ENCODE assay signal across 6 cellular contexts in genomic region chr10:97422921-97423420, GRCh38. TPM values are rescaled to one million over a fixed set of nuclear protein-coding genes. Genes with fewer than 3 reads are reported as not detected.
DNase-seq lines count a peak whose midpoint lies in the region; ATAC-seq and TF ChIP-seq lines count a peak whose summit lies in the region.

No MANE protein-coding gene starts in this region.

- H2BK12ac ChIP-seq in mesenchymal stem cell (ENCODE audit: low read length in 2 of 2) = no peak overlapping the region

- DNase-seq in GM23248 (peak; percentile 94), mesenchymal stem cell (peak; percentile 74), coronary artery (ENCODE audit: low spot score) (no peak), C1 segment of cervical spinal cord (lab: John Stamatoyannopoulos, UW) (no peak)
- DNase-seq in activated CD8-positive, alpha-beta memory T cell treated with anti-CD3 and anti-CD28 coated beads, Interleukin-2, amount 50 U/mL, for 4 hours = peak; percentile 37

- in situ Hi-C loops in GM23248 (cut with MboI) = no loop called here

- no peak overlapping the region for H3K18ac ChIP-seq in mesenchymal stem cell (ENCODE audit: low read depth in 1 of 2, low read length in 2 of 2)

- H3K9me2 ChIP-seq in GM23248 (ENCODE audit: insufficient read depth) = no peaks in the 10 kb centered on the region

- 28 to 29% methylated on average over 6 of the region's 6 CpGs for WGBS in GM23248 (ENCODE audit: low coverage in 1 of 2, low lambda C conversion rate in 2 of 2, missing lambda C conversion rate in 2 of 2), 2 experiments
- 62% methylated on average over 4 of the region's 6 CpGs for WGBS in mesenchymal stem cell

- peak overlapping the region; percentile 63 for H3K9ac ChIP-seq in GM23248
- peak overlapping the region; percentile 80 for H3K9ac ChIP-seq in mesenchymal stem cell (ENCODE audit: low read length)

- no peak overlapping the region for H3K4ac ChIP-seq in mesenchymal stem cell (ENCODE audit: low read depth in 1 of 2, low read length in 2 of 2)

- H2AK5ac ChIP-seq in mesenchymal stem cell (ENCODE audit: low read length, severe bottlenecking) = peak overlapping the region; percentile 76

- peaks cover 58% of the 10 kb centered on the region for H3F3A ChIP-seq in GM23248 (ENCODE audit: insufficient read depth)

- H3K9me3 ChIP-seq in GM23248 (ENCODE audit: low read depth) = no peaks in the 10 kb centered on the region
- no peaks in the 10 kb centered on the region for H3K9me3 ChIP-seq in mesenchymal stem cell (ENCODE audit: control insufficient read depth, low read length)

- H3K4me2 ChIP-seq in GM23248 (ENCODE audit: unreplicated experiment) (peak overlapping the region; percentile 35), mesenchymal stem cell (ENCODE audit: low read length, poor library complexity, severe bottlenecking) (no peak overlapping the region)

- H2BK15ac ChIP-seq in mesenchymal stem cell (ENCODE audit: low read depth, poor library complexity, severe bottlenecking) = peak overlapping the region; percentile 54

- peak overlapping the region; percentile 36 for H4K91ac ChIP-seq in mesenchymal stem cell (ENCODE audit: low read length)

- H3K27me3 ChIP-seq in GM23248 (replicated peaks; ENCODE audit: insufficient read depth) = no peaks in the 10 kb centered on the region
- no peaks in the 10 kb centered on the region for H3K27me3 ChIP-seq in mesenchymal stem cell (ENCODE audit: control insufficient read depth in 1 of 2, insufficient read depth in 1 of 2, low read length in 2 of 2)

- H4K20me1 ChIP-seq in GM23248 (ENCODE audit: insufficient read depth) = no peaks in the 10 kb centered on the region

- H2AFZ ChIP-seq in GM23248 (peak overlapping the region; percentile 62), mesenchymal stem cell (ENCODE audit: low read depth, low read length) (no peak overlapping the region)

- no peak overlapping the region for H2BK5ac ChIP-seq in mesenchymal stem cell (ENCODE audit: low read depth, low read length, poor library complexity, severe bottlenecking)

- no peak overlapping the region for H3K23ac ChIP-seq in mesenchymal stem cell (ENCODE audit: low read length in 2 of 2)

- ATAC-seq in GM21576 (IDR thresholded peaks at IDR 0.05; ENCODE audit: unreplicated experiment) = no peak

- TF ChIP-seq CTCF in coronary artery (IDR thresholded peaks at IDR 0.05) = no peak

- H3K27ac ChIP-seq in GM23248 = peak overlapping the region; percentile 92
- H3K27ac ChIP-seq in mesenchymal stem cell (ENCODE audit: low read length, poor library complexity, severe bottlenecking) = peak overlapping the region; percentile 79
- no peak overlapping the region for H3K27ac ChIP-seq in coronary artery

- peak overlapping the region; percentile 10; the same call in 1 of the 2 replicates for H3K4me3 ChIP-seq in GM23248
- no peak overlapping the region for H3K4me3 ChIP-seq in mesenchymal stem cell (ENCODE audit: insufficient read depth in 1 of 2, low read depth in 1 of 2, low read length in 2 of 2)
- H3K4me3 ChIP-seq in coronary artery = no peak overlapping the region

- H3K14ac ChIP-seq in mesenchymal stem cell (ENCODE audit: low read length in 2 of 2) = no peak overlapping the region

- H3K4me1 ChIP-seq in GM23248 (ENCODE audit: insufficient read depth) = peaks cover 30% of the 10 kb centered on the region
- H3K4me1 ChIP-seq in mesenchymal stem cell (ENCODE audit: control insufficient read depth, insufficient read depth, low read depth, low read length) = peaks cover 14% of the 10 kb centered on the region

- peaks cover 15% of the 10 kb centered on the region for H3K79me1 ChIP-seq in mesenchymal stem cell (replicated peaks; ENCODE audit: low read length, poor library complexity, severe bottlenecking)

- peak overlapping the region; percentile 5 for H4K8ac ChIP-seq in mesenchymal stem cell (ENCODE audit: low read length)

- H3K36me3 ChIP-seq in GM23248 (ENCODE audit: low read depth) (no peaks in the 10 kb centered on the region), mesenchymal stem cell (ENCODE audit: control insufficient read depth in 1 of 2, insufficient read depth in 2 of 2, low read depth in 1 of 2, low read length in 2 of 2) (peaks cover 2 to 6% of the 10 kb centered on the region in 2 experiments)

- no peak overlapping the region for H2BK120ac ChIP-seq in mesenchymal stem cell (ENCODE audit: low read depth, low read length)

- peaks cover 28% of the 10 kb centered on the region for H3K79me2 ChIP-seq in GM23248 (ENCODE audit: insufficient read depth)

RNA-seq across cellular contexts. Expression of gene PGAM1, which starts 3.0 kb away (rescaled TPM):
- 1,144 and 1,237 TPM in 2 replicates for total RNA-seq in GM23248 (2014; rRNA removed; shearing (Covaris generic))
- polyA plus RNA-seq in GM23248 (2016; fragmentation: Nextera tagmentation; extraction: Ambion mirVana) = 879 and 921 TPM in 2 replicates
- 268 TPM for polyA plus RNA-seq in mesenchymal stem cell (2013, experiment 1 of 2)
- 270 TPM for polyA plus RNA-seq in mesenchymal stem cell (2013, experiment 2 of 2)

RNA-seq across cellular contexts. Expression of gene RRP12, which starts 21.8 kb away (rescaled TPM):
- 17.1 and 17.7 TPM in 2 replicates for total RNA-seq in GM23248 (2014; rRNA removed; shearing (Covaris generic))
- polyA plus RNA-seq in GM23248 (2016; fragmentation: Nextera tagmentation; extraction: Ambion mirVana) = 17.5 and 17.6 TPM in 2 replicates
- polyA plus RNA-seq in mesenchymal stem cell (2013, experiment 1 of 2) = 8.0 TPM
- polyA plus RNA-seq in mesenchymal stem cell (2013, experiment 2 of 2) = 7.5 TPM

RNA-seq across cellular contexts. Expression of gene EXOSC1, which starts 22.8 kb away (rescaled TPM):
- total RNA-seq in GM23248 (2014; rRNA removed; shearing (Covaris generic)) = 22.1 and 46.8 TPM in 2 replicates
- polyA plus RNA-seq in GM23248 (2016; fragmentation: Nextera tagmentation; extraction: Ambion mirVana) = 54.7 and 56.6 TPM in 2 replicates
- polyA plus RNA-seq in mesenchymal stem cell (2013, experiment 1 of 2) = 60.5 TPM
- 56.7 TPM for polyA plus RNA-seq in mesenchymal stem cell (2013, experiment 2 of 2)

RNA-seq across cellular contexts. Expression of gene ZDHHC16, which starts 23.0 kb away (rescaled TPM):
- 64.1 and 69.1 TPM in 2 replicates for total RNA-seq in GM23248 (2014; rRNA removed; shearing (Covaris generic))
- polyA plus RNA-seq in GM23248 (2016; fragmentation: Nextera tagmentation; extraction: Ambion mirVana) = 68.2 and 70.1 TPM in 2 replicates
- polyA plus RNA-seq in mesenchymal stem cell (2013, experiment 1 of 2) = 38.8 TPM
- polyA plus RNA-seq in mesenchymal stem cell (2013, experiment 2 of 2) = 39.7 TPM

Comparison
In these comparisons a context has a peak if more than half of its experiments do, and no peak if none do; other contexts are left out.
1. DNase-seq: peak in GM23248 (single experiment), activated CD8-positive, alpha-beta memory T cell treated with anti-CD3 and anti-CD28 coated beads, Interleukin-2, amount 50 U/mL, for 4 hours (single experiment) and mesenchymal stem cell (single experiment); none in coronary artery (single experiment) and C1 segment of cervical spinal cord (0 of 14).
2. H3K27ac ChIP-seq: peak in GM23248 (single experiment) and mesenchymal stem cell (single experiment); none in coronary artery (0 of 2).